Comparison of ENCODE assay signal across 21 cellular contexts in genomic region chr21:15363921-15364320, GRCh38.
DNase-seq lines count a peak whose midpoint lies in the region; ATAC-seq lines count a peak whose summit lies in the region.
"Had no signal": no experiment of that assay in that cellular context is flagged by ENCODE, and none has a peak within 500 bp of the region (broad histone marks: within the 10 kb centered on the region; RNA-seq: fewer than 3 reads in every experiment).

No MANE protein-coding gene starts in this region.

- no peaks in the 10 kb centered on the region for H4K20me1 ChIP-seq in BLaER1

- H3K27ac ChIP-seq in BLaER1 (no peak overlapping the region), epithelial cell of prostate (no peak overlapping the region)
- H3K27ac ChIP-seq: KMS-11 had no signal

- no peaks in the 10 kb centered on the region for H3K27me3 ChIP-seq in BLaER1

- DNase-seq in amniotic epithelial cell (ENCODE audit: low read depth) (peak; percentile 31), epithelial cell of prostate (ENCODE audit: low read depth, low spot score) (peak; percentile 3), iris pigment epithelial cell (ENCODE audit: low read depth) (peak; percentile 27), NCI-H2081 treated with DMSO at 0.1 percent for 48 hours (lab: John Stamatoyannopoulos, UW) (no peak), NCI-H345 (lab: John Stamatoyannopoulos, UW) (no peak), posterior vena cava (ENCODE audit: low spot score) (no peak)
- DNase-seq: 8988T; CD4-positive, CD25-positive, alpha-beta regulatory T cell; COR-L47; DMS 273 treated with DMSO at 0.1 percent for 48 hours; DND-41; H9; NCI-H1436; NCI-H1930; NCI-H2171 treated with DMSO at 0.1 percent for 48 hours; NCI-H446 treated with DMSO at 0.1 percent for 48 hours; NK-92 treated with Interleukin-12 subunit alpha and Interleukin-12 subunit beta, amount 100 ng/mL, for 24 hours; SHP77 treated with DMSO at 0.1 percent for 48 hours had no signal

- ATAC-seq in HG03025 (IDR thresholded peaks at IDR 0.05; ENCODE audit: low FRiP score, unreplicated experiment): no peak

- H3K4me3 ChIP-seq in BLaER1: peak overlapping the region; percentile 26; the same call in 1 of the 2 replicates

- peaks cover 35% of the 10 kb centered on the region for H3K4me1 ChIP-seq in BLaER1

- intact Hi-C loops in posterior vena cava (cut with DNase I): no loop called here

- H3K36me3 ChIP-seq in BLaER1: peaks cover 44% of the 10 kb centered on the region

- no peak overlapping the region for H3K9ac ChIP-seq in BLaER1
- H3K9ac ChIP-seq: KMS-11 had no signal

- no peak overlapping the region for H3K4me2 ChIP-seq in BLaER1
- H3K4me2 ChIP-seq: KMS-11 had no signal

- H3K9me3 ChIP-seq in BLaER1: peaks cover 92% of the 10 kb centered on the region

Comparison
In these comparisons a context has a peak if more than half of its experiments do, and no peak if none do; other contexts are left out.
1. DNase-seq: peak in amniotic epithelial cell (single experiment), epithelial cell of prostate (single experiment) and iris pigment epithelial cell (single experiment); none in NCI-H2081 treated with DMSO at 0.1 percent for 48 hours (single experiment), NCI-H345 (single experiment) and posterior vena cava (single experiment).